8 cellular contexts compared by ENCODE assay signal in genomic region chr12:93570552-93571359, GRCh38. TPM values are rescaled to one million over a fixed set of nuclear protein-coding genes. Genes with fewer than 3 reads are reported as not detected.
DNase-seq lines count a peak whose midpoint lies in the region; ATAC-seq and TF ChIP-seq lines count a peak whose summit lies in the region.

No MANE protein-coding gene starts in this region.

- H3K9me3 Mint-ChIP-seq in CD8-positive, alpha-beta T cell = no peaks in the 10 kb centered on the region

- CTCF ChIA-PET in CD8-positive, alpha-beta T cell (lab: Charles Lee) = interaction anchor here (1.1 to 10.0 kb wide), 3 partner anchors 68 to 531 kb away, joined by 3 to 229 read pairs (median 14); no protein-coding TSS in a partner anchor

- H3K4me3 Mint-ChIP-seq in CD8-positive, alpha-beta T cell = peak overlapping the region; percentile 93

- no peaks in the 10 kb centered on the region for H3K36me3 ChIP-seq in CD8-positive, alpha-beta T cell (ENCODE audit: insufficient read depth, low read length)

- H3K4me1 Mint-ChIP-seq in CD8-positive, alpha-beta T cell (ENCODE audit: low read depth) = peaks cover 31% of the 10 kb centered on the region

- peak overlapping the region; percentile 94 for H3K4me3 ChIP-seq in CD8-positive, alpha-beta T cell (ENCODE audit: low read depth, low read length)

- no peak for TF ChIP-seq CTCF in CD8-positive, alpha-beta T cell (IDR thresholded peaks at IDR 0.05)

- peaks cover 17% of the 10 kb centered on the region for H3K4me1 ChIP-seq in CD8-positive, alpha-beta T cell (ENCODE audit: insufficient read depth, low read length)

- intact Hi-C loops in CD8-positive, alpha-beta T cell (cut with DNase I, micrococcal nuclease) = loop anchor here (1.0 to 10.0 kb wide), 13 partner anchors 20 to 1434 kb away; partner anchors contain the start of genes CRADD (in 2 of the 2), NDUFA12 (in 2 of the 2), NUDT4 (in 2 of the 2) and CEP83 (in 1 of the 2)

- DNase-seq in CD8-positive, alpha-beta T cell = peak; percentile 58 to 81 (median 79)
- peak; percentile 71 for DNase-seq in NOMO-1 treated with dmso at 0.1 percent for 144 hours (lab: John Stamatoyannopoulos, UW; ENCODE audit: unreplicated experiment)
- DNase-seq in activated T-cell treated with anti-CD3 and anti-CD28 coated beads for 1 hour (ENCODE audit: low read depth) = peak; percentile 69
- peak; percentile 82 for DNase-seq in epidermal melanocyte (ENCODE audit: insufficient read length, low spot score)
- DNase-seq in middle frontal gyrus (ENCODE audit: extremely low spot score, low spot score) = peak; percentile 77
- DNase-seq in stimulated activated CD8-positive, alpha-beta memory T cell treated with anti-CD3 and anti-CD28 coated beads, Interleukin-2, amount 100 ng/mL, for 1 hour (ENCODE audit: low read depth in 2 of 2) = peak; percentile 79 to 85

- peak overlapping the region; percentile 79 for H3K27ac Mint-ChIP-seq in CD8-positive, alpha-beta T cell

- ATAC-seq in CD8-positive, alpha-beta T cell = peak; percentile 55
- peak; percentile 53 for ATAC-seq in GM19397 (IDR thresholded peaks at IDR 0.05; ENCODE audit: unreplicated experiment)
- ATAC-seq in HG03565 (IDR thresholded peaks at IDR 0.05; ENCODE audit: unreplicated experiment) = peak; percentile 35

- POLR2A ChIA-PET in CD8-positive, alpha-beta T cell (lab: Charles Lee) = interaction anchor here (0.6 to 2.7 kb wide), 3 partner anchors 41 to 501 kb away, joined by 3 to 14 read pairs (median 4); partner anchors contain the start of gene CRADD

- peaks cover 21% of the 10 kb centered on the region for H3K36me3 Mint-ChIP-seq in CD8-positive, alpha-beta T cell

- no peaks in the 10 kb centered on the region for H3K9me3 ChIP-seq in CD8-positive, alpha-beta T cell (ENCODE audit: low read length)

- no peaks in the 10 kb centered on the region for H3K27me3 ChIP-seq in CD8-positive, alpha-beta T cell (ENCODE audit: insufficient read depth, low read length)

- peaks cover 2% of the 10 kb centered on the region for H3K27me3 Mint-ChIP-seq in CD8-positive, alpha-beta T cell (ENCODE audit: low read depth)

- peak overlapping the region; percentile 72 for H3K27ac ChIP-seq in CD8-positive, alpha-beta T cell (ENCODE audit: low read depth, low read length)

RNA-seq across cellular contexts. Expression of gene SOCS2, which starts 1.7 kb away (rescaled TPM):
- total RNA-seq in CD8-positive, alpha-beta T cell = 1 to 10 TPM; 5.1 to 5.3 TPM

Comparison
In these comparisons a context has a peak if more than half of its experiments do, and no peak if none do; other contexts are left out.
1. Peak in every context shown above with its lines: DNase-seq, ATAC-seq, H3K4me3 ChIP-seq and H3K27ac ChIP-seq.